ENCODE assay signal across 7 cellular contexts in the genomic region with DNA sequence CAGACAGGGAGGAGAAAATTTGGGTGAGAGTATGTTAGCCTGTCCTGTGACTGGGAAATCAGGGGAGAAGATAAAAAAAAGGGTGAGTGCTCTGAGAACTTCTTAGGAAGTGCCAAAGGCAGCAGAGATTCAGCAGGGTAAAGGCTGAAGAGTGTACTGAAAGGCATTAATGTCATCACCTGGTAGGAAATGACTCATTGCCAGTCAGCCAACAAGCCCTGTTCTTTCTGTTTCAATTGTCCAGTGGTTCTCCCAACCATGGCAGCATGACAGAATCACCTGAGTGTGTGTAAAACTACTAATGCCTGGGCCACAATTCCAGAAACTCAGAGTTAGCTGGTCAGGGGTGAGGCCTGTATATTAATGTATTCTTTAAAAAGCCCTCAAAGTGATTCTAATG.
DNase-seq lines count a peak whose midpoint lies in the region; ATAC-seq and TF ChIP-seq lines count a peak whose summit lies in the region.

No MANE protein-coding gene starts in this region.

- peaks cover 14% of the 10 kb centered on the region for H3K36me3 ChIP-seq in PC-3 (ENCODE audit: low read depth, low read length)

- H3K27ac ChIP-seq in PC-3 (ENCODE audit: low read length), result peak overlapping the region; percentile 75

- no peak overlapping the region for H2AFZ ChIP-seq in PC-3 (ENCODE audit: low read length)

- H4K20me1 ChIP-seq in PC-3 (ENCODE audit: low read length), result no peaks in the 10 kb centered on the region

- no TSS peak for BruUV-seq in PC-3 (replicated peaks; lab: Mats Ljungman, UMichigan)

- no peak overlapping the region for H3K4me3 ChIP-seq in PC-3 (ENCODE audit: low read length)

- DNase-seq in PC-3 (peak; percentile 98), left colon (no peak), cortex of kidney (lab: John Stamatoyannopoulos, UW) (no peak), NCI-H1417 treated with DMSO at 0.1 percent for 48 hours (lab: John Stamatoyannopoulos, UW) (no peak), NCI-H526 (lab: John Stamatoyannopoulos, UW) (no peak)

- peaks cover 5% of the 10 kb centered on the region for H3F3A ChIP-seq in PC-3 (ENCODE audit: low read length, unreplicated experiment)

- H3K9ac ChIP-seq in PC-3 (ENCODE audit: low read length), result peak overlapping the region; percentile 19

- no peaks in the 10 kb centered on the region for H3K9me2 ChIP-seq in PC-3 (replicated peaks; ENCODE audit: low read length)

- intact Hi-C loops in PC-3 (cut with micrococcal nuclease), result loop anchor here (2.0 kb wide), 1 partner anchor 83 kb away; the partner anchor contains the start of genes DTL and INTS7
- intact Hi-C loops in left colon (cut with DNase I, micrococcal nuclease), result no loop called here

- peak; percentile 92 for ATAC-seq in GM18858 (IDR thresholded peaks at IDR 0.05; ENCODE audit: unreplicated experiment)
- ATAC-seq in HG02588 (IDR thresholded peaks at IDR 0.05; ENCODE audit: unreplicated experiment), result peak; percentile 95
- peak; percentile 100 for ATAC-seq in PC-3
- ATAC-seq in left colon, result peak; percentile 93

- CTCF ChIA-PET in PC-3 (lab: Charles Lee), result interaction anchor here (1.0 kb wide), 1 partner anchor 84 kb away, joined by 6 read pairs; the partner anchor contains the start of gene DTL

- TF ChIP-seq CTCF in PC-3 (conservative IDR thresholded peaks at IDR 0.05; ENCODE audit: low read depth, low read length), result no peak

- peaks cover 17% of the 10 kb centered on the region for H3K4me1 ChIP-seq in PC-3 (ENCODE audit: insufficient read depth, low read length)

- H3K79me2 ChIP-seq in PC-3 (ENCODE audit: low read length), result no peaks in the 10 kb centered on the region

- no peaks in the 10 kb centered on the region for H3K9me3 ChIP-seq in PC-3 (ENCODE audit: low read length)

- H3K27me3 ChIP-seq in PC-3 (ENCODE audit: low read length), result no peaks in the 10 kb centered on the region

- peak overlapping the region; percentile 66 for H3K4me2 ChIP-seq in PC-3 (ENCODE audit: low read length)

- POLR2A ChIA-PET in PC-3 (lab: Charles Lee; ENCODE audit: unreplicated experiment), result interaction anchor here (0.8 kb wide), 1 partner anchor 278 kb away, joined by 3 read pairs; no protein-coding TSS in a partner anchor
